In the genomic region with DNA sequence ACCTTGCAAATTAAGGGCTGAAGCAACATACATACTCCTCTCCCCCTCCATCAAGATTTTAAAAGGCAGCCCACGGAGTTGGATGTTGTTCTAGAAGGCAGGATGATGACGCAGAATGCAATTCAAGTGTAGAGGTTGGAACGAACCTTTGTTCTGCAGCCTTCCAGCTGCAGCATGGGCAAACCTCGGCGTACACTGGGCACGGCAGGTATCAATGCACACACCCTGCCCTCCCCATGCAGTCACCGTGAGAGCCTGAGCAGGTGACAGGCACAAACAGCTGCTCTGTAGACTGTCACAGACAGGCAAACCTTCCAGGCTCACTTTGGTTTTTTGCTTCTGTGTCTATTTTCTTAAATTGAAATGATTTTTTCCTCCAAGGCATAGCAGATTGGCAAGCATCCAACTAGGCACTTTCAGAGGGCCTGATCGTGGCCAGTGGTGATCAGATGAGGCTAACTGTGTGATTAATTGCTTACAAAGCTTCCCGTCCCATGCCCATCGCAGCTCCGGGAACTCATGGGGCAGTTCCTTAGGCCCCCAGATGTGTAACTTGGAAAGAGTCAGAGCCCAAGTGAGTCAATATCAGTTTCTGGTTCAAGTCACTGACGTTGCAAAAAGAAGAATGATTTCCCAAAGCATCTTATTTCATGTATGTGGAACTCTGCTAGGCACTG, we compare ENCODE assay signal across 1 cellular context.
TF ChIP-seq lines count a peak whose summit lies in the region.

No MANE protein-coding gene starts in this region.

TF ChIP-seq in IMR-90, 13 proteins besides CTCF, POLR2A, EP300 and RAD21 (continued from another document):
- TF ChIP-seq ELK1 (IDR thresholded peaks at IDR 0.05; ENCODE audit: borderline replicate concordance, low read depth, low read length), result no peak
- TF ChIP-seq RCOR1 (IDR thresholded peaks at IDR 0.05; ENCODE audit: insufficient replicate concordance, low read length), result no peak
- peak; percentile 33; the same call in 1 of the 2 replicates for TF ChIP-seq FOS (IDR thresholded peaks at IDR 0.05; ENCODE audit: low read depth, low read length)
- TF ChIP-seq RFX5 (IDR thresholded peaks at IDR 0.05; ENCODE audit: low read depth, low read length), result no peak
- TF ChIP-seq MXI1 (IDR thresholded peaks at IDR 0.05; ENCODE audit: borderline replicate concordance, low read depth, low read length), result no peak
- TF ChIP-seq CHD1 (IDR thresholded peaks at IDR 0.05; ENCODE audit: low read depth, low read length), result no peak
